In the genomic region with DNA sequence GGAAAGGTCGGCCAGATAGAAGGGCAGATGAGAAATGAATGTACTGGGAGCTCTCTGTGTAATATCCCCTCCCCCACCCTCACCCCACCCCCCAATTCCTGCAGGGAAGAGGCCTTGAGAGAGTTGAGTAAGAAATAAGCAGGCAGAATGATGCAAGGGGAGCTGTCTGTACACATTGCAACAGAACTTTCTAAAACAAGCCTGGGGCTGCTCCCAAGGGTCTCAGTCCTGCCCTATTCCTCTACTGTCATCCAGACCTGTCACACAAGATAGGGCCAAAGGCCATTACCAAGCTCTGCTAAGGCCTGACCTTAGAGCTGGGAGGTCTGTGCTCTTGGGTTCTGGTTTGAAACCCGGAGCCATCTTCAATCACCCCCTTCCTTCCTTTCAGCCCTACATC, we compare ENCODE assay signal across 1 cellular context.
TF ChIP-seq lines count a peak whose summit lies in the region.

No MANE protein-coding gene starts in this region.

TF ChIP-seq in HepG2, 621 proteins besides CTCF, POLR2A, EP300 and RAD21 (continued from another document and continues in another):
- TF ChIP-seq, protein P1, sequence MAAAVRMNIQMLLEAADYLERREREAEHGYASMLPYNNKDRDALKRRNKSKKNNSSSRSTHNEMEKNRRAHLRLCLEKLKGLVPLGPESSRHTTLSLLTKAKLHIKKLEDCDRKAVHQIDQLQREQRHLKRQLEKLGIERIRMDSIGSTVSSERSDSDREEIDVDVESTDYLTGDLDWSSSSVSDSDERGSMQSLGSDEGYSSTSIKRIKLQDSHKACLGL (CRISPR knock-in tag; IDR thresholded peaks at IDR 0.05): no peak
- TF ChIP-seq KDM5B (CRISPR knock-in tag; IDR thresholded peaks at IDR 0.05; ENCODE audit: borderline replicate concordance) (no peak), ESRRA (CRISPR knock-in tag; IDR thresholded peaks at IDR 0.05; ENCODE audit: low read depth) (no peak), KAT2B (IDR thresholded peaks at IDR 0.05; ENCODE audit: borderline replicate concordance, low read depth, low read length) (no peak), BORCS8-MEF2B (CRISPR knock-in tag; IDR thresholded peaks at IDR 0.05) (peak; percentile 61; the same call in 1 of the 2 replicates), CCAR2 (optimal IDR thresholded peaks at IDR 0.05; ENCODE audit: low read depth, low read length) (no peak), ELF3 (CRISPR knock-in tag; IDR thresholded peaks at IDR 0.05) (peak; percentile 47; the same call in 1 of the 2 replicates), ZNF747 (CRISPR knock-in tag; IDR thresholded peaks at IDR 0.05; ENCODE audit: borderline replicate concordance) (no peak), SALL1 (CRISPR knock-in tag; IDR thresholded peaks at IDR 0.05) (peak; percentile 69), ZNF678 (CRISPR knock-in tag; IDR thresholded peaks at IDR 0.05) (no peak), SNAI1 (CRISPR knock-in tag; IDR thresholded peaks at IDR 0.05; ENCODE audit: borderline replicate concordance) (no peak), FLYWCH1 (CRISPR knock-in tag; IDR thresholded peaks at IDR 0.05) (no peak), GTF3A (CRISPR knock-in tag; conservative IDR thresholded peaks at IDR 0.05) (no peak), MAF1 (CRISPR knock-in tag; IDR thresholded peaks at IDR 0.05; ENCODE audit: borderline replicate concordance) (no peak), ZNF296 (CRISPR knock-in tag; conservative IDR thresholded peaks at IDR 0.05) (no peak), ZSCAN30 (CRISPR knock-in tag; IDR thresholded peaks at IDR 0.05) (no peak), CAMTA2 (CRISPR knock-in tag; IDR thresholded peaks at IDR 0.05; ENCODE audit: borderline replicate concordance) (no peak), ZC3H13 (CRISPR knock-in tag; IDR thresholded peaks at IDR 0.05) (no peak), ADNP (CRISPR knock-in tag; IDR thresholded peaks at IDR 0.05) (no peak), NFRKB (IDR thresholded peaks at IDR 0.05) (no peak), ZFX (CRISPR knock-in tag; IDR thresholded peaks at IDR 0.05; ENCODE audit: low read depth) (peak; percentile 35; the same call in 1 of the 2 replicates), CENPT (CRISPR knock-in tag; IDR thresholded peaks at IDR 0.05; ENCODE audit: low read depth) (no peak), NFYC (CRISPR knock-in tag; IDR thresholded peaks at IDR 0.05) (no peak), SP4 (CRISPR knock-in tag; IDR thresholded peaks at IDR 0.05) (no peak), ZNF329 (CRISPR knock-in tag; IDR thresholded peaks at IDR 0.05; ENCODE audit: low read depth) (no peak), HMG20A (CRISPR knock-in tag; IDR thresholded peaks at IDR 0.05; ENCODE audit: borderline replicate concordance) (peak; percentile 83)
- TF ChIP-seq, protein P2, sequence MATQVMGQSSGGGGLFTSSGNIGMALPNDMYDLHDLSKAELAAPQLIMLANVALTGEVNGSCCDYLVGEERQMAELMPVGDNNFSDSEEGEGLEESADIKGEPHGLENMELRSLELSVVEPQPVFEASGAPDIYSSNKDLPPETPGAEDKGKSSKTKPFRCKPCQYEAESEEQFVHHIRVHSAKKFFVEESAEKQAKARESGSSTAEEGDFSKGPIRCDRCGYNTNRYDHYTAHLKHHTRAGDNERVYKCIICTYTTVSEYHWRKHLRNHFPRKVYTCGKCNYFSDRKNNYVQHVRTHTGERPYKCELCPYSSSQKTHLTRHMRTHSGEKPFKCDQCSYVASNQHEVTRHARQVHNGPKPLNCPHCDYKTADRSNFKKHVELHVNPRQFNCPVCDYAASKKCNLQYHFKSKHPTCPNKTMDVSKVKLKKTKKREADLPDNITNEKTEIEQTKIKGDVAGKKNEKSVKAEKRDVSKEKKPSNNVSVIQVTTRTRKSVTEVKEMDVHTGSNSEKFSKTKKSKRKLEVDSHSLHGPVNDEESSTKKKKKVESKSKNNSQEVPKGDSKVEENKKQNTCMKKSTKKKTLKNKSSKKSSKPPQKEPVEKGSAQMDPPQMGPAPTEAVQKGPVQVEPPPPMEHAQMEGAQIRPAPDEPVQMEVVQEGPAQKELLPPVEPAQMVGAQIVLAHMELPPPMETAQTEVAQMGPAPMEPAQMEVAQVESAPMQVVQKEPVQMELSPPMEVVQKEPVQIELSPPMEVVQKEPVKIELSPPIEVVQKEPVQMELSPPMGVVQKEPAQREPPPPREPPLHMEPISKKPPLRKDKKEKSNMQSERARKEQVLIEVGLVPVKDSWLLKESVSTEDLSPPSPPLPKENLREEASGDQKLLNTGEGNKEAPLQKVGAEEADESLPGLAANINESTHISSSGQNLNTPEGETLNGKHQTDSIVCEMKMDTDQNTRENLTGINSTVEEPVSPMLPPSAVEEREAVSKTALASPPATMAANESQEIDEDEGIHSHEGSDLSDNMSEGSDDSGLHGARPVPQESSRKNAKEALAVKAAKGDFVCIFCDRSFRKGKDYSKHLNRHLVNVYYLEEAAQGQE (IDR thresholded peaks at IDR 0.05; ENCODE audit: borderline replicate concordance in 1 of 2, low read depth in 1 of 2, low read length in 2 of 2): peak in 1 of 2 experiments; percentile 68; a peak in 1 of 4 replicates
- TF ChIP-seq, protein P3, sequence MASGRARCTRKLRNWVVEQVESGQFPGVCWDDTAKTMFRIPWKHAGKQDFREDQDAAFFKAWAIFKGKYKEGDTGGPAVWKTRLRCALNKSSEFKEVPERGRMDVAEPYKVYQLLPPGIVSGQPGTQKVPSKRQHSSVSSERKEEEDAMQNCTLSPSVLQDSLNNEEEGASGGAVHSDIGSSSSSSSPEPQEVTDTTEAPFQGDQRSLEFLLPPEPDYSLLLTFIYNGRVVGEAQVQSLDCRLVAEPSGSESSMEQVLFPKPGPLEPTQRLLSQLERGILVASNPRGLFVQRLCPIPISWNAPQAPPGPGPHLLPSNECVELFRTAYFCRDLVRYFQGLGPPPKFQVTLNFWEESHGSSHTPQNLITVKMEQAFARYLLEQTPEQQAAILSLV (CRISPR knock-in tag; IDR thresholded peaks at IDR 0.05; ENCODE audit: borderline replicate concordance): no peak
- TF ChIP-seq, protein P4, sequence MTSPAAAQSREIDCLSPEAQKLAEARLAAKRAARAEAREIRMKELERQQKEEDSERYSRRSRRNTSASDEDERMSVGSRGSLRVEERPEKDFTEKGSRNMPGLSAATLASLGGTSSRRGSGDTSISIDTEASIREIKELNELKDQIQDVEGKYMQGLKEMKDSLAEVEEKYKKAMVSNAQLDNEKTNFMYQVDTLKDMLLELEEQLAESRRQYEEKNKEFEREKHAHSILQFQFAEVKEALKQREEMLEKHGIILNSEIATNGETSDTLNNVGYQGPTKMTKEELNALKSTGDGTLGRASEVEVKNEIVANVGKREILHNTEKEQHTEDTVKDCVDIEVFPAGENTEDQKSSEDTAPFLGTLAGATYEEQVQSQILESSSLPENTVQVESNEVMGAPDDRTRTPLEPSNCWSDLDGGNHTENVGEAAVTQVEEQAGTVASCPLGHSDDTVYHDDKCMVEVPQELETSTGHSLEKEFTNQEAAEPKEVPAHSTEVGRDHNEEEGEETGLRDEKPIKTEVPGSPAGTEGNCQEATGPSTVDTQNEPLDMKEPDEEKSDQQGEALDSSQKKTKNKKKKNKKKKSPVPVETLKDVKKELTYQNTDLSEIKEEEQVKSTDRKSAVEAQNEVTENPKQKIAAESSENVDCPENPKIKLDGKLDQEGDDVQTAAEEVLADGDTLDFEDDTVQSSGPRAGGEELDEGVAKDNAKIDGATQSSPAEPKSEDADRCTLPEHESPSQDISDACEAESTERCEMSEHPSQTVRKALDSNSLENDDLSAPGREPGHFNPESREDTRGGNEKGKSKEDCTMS (CRISPR knock-in tag; conservative IDR thresholded peaks at IDR 0.05): no peak
- TF ChIP-seq, protein P5, sequence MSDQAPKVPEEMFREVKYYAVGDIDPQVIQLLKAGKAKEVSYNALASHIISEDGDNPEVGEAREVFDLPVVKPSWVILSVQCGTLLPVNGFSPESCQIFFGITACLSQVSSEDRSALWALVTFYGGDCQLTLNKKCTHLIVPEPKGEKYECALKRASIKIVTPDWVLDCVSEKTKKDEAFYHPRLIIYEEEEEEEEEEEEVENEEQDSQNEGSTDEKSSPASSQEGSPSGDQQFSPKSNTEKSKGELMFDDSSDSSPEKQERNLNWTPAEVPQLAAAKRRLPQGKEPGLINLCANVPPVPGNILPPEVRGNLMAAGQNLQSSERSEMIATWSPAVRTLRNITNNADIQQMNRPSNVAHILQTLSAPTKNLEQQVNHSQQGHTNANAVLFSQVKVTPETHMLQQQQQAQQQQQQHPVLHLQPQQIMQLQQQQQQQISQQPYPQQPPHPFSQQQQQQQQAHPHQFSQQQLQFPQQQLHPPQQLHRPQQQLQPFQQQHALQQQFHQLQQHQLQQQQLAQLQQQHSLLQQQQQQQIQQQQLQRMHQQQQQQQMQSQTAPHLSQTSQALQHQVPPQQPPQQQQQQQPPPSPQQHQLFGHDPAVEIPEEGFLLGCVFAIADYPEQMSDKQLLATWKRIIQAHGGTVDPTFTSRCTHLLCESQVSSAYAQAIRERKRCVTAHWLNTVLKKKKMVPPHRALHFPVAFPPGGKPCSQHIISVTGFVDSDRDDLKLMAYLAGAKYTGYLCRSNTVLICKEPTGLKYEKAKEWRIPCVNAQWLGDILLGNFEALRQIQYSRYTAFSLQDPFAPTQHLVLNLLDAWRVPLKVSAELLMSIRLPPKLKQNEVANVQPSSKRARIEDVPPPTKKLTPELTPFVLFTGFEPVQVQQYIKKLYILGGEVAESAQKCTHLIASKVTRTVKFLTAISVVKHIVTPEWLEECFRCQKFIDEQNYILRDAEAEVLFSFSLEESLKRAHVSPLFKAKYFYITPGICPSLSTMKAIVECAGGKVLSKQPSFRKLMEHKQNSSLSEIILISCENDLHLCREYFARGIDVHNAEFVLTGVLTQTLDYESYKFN (CRISPR knock-in tag; conservative IDR thresholded peaks at IDR 0.05): peak; percentile 79
- TF ChIP-seq, protein P6, sequence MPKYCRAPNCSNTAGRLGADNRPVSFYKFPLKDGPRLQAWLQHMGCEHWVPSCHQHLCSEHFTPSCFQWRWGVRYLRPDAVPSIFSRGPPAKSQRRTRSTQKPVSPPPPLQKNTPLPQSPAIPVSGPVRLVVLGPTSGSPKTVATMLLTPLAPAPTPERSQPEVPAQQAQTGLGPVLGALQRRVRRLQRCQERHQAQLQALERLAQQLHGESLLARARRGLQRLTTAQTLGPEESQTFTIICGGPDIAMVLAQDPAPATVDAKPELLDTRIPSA (CRISPR knock-in tag; IDR thresholded peaks at IDR 0.05; ENCODE audit: borderline replicate concordance): no peak
- TF ChIP-seq, protein P7, sequence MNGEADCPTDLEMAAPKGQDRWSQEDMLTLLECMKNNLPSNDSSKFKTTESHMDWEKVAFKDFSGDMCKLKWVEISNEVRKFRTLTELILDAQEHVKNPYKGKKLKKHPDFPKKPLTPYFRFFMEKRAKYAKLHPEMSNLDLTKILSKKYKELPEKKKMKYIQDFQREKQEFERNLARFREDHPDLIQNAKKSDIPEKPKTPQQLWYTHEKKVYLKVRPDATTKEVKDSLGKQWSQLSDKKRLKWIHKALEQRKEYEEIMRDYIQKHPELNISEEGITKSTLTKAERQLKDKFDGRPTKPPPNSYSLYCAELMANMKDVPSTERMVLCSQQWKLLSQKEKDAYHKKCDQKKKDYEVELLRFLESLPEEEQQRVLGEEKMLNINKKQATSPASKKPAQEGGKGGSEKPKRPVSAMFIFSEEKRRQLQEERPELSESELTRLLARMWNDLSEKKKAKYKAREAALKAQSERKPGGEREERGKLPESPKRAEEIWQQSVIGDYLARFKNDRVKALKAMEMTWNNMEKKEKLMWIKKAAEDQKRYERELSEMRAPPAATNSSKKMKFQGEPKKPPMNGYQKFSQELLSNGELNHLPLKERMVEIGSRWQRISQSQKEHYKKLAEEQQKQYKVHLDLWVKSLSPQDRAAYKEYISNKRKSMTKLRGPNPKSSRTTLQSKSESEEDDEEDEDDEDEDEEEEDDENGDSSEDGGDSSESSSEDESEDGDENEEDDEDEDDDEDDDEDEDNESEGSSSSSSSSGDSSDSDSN (CRISPR knock-in tag; IDR thresholded peaks at IDR 0.05): no peak; the same call in 1 of the 2 replicates
- TF ChIP-seq, protein P8, sequence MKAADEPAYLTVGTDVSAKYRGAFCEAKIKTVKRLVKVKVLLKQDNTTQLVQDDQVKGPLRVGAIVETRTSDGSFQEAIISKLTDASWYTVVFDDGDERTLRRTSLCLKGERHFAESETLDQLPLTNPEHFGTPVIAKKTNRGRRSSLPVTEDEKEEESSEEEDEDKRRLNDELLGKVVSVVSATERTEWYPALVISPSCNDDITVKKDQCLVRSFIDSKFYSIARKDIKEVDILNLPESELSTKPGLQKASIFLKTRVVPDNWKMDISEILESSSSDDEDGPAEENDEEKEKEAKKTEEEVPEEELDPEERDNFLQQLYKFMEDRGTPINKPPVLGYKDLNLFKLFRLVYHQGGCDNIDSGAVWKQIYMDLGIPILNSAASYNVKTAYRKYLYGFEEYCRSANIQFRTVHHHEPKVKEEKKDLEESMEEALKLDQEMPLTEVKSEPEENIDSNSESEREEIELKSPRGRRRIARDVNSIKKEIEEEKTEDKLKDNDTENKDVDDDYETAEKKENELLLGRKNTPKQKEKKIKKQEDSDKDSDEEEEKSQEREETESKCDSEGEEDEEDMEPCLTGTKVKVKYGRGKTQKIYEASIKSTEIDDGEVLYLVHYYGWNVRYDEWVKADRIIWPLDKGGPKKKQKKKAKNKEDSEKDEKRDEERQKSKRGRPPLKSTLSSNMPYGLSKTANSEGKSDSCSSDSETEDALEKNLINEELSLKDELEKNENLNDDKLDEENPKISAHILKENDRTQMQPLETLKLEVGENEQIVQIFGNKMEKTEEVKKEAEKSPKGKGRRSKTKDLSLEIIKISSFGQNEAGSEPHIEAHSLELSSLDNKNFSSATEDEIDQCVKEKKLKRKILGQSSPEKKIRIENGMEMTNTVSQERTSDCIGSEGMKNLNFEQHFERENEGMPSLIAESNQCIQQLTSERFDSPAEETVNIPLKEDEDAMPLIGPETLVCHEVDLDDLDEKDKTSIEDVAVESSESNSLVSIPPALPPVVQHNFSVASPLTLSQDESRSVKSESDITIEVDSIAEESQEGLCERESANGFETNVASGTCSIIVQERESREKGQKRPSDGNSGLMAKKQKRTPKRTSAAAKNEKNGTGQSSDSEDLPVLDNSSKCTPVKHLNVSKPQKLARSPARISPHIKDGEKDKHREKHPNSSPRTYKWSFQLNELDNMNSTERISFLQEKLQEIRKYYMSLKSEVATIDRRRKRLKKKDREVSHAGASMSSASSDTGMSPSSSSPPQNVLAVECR (CRISPR knock-in tag; IDR thresholded peaks at IDR 0.05; ENCODE audit: borderline replicate concordance): peak; percentile 54; the same call in 1 of the 2 replicates
